In genomic region chr10:114498413-114499111, GRCh38 we compare ENCODE assay signal across 9 cellular contexts.
DNase-seq lines count a peak whose midpoint lies in the region; ATAC-seq and TF ChIP-seq lines count a peak whose summit lies in the region.
"Had no signal": no experiment of that assay in that cellular context is flagged by ENCODE, and none has a peak within 500 bp of the region (broad histone marks: within the 10 kb centered on the region; RNA-seq: fewer than 3 reads in every experiment).

No MANE protein-coding gene starts in this region.

- ATAC-seq in GM18867 (IDR thresholded peaks at IDR 0.05; ENCODE audit: unreplicated experiment) (peak; percentile 72), GM21825 (IDR thresholded peaks at IDR 0.05; ENCODE audit: unreplicated experiment) (peak; percentile 55), natural killer cell (peak; percentile 37 to 56 (median 51))

- no peak for TF ChIP-seq CTCF in NB4 (IDR thresholded peaks at IDR 0.05; ENCODE audit: low read depth, low read length)
- TF ChIP-seq CTCF in natural killer cell (IDR thresholded peaks at IDR 0.05): no peak
- no peak for TF ChIP-seq CTCF in right atrium auricular region (IDR thresholded peaks at IDR 0.05)

- no peaks in the 10 kb centered on the region for H3K27me3 ChIP-seq in right atrium auricular region
- H3K27me3 ChIP-seq: testis had no signal

- DNase-seq in NB4 (ENCODE audit: low read depth) (peak; percentile 34), natural killer cell (no peak), SW480 (ENCODE audit: low spot score) (no peak), right atrium auricular region (ENCODE audit: low spot score) (no peak), NCI-H2196 (lab: John Stamatoyannopoulos, UW; ENCODE audit: unreplicated experiment) (no peak), GM19238 (ENCODE audit: insufficient read length, low spot score) (no peak)
- DNase-seq: testis had no signal

- peaks cover 46 to 64% of the 10 kb centered on the region in 2 donors for H3K4me1 Mint-ChIP-seq in natural killer cell

- H3K27ac ChIP-seq in right atrium auricular region: no peak overlapping the region
- H3K27ac ChIP-seq: testis had no signal

- H3K4me1 ChIP-seq in right atrium auricular region: peaks cover 0 to 29% of the 10 kb centered on the region in 2 donors

- H3K27me3 Mint-ChIP-seq in natural killer cell (ENCODE audit: low read depth in 2 of 2): no peaks in the 10 kb centered on the region

- peak overlapping the region; percentile 68 to 82 for H3K27ac Mint-ChIP-seq in natural killer cell

- peaks cover 21% of the 10 kb centered on the region for H3K36me3 ChIP-seq in right atrium auricular region

- no peaks in the 10 kb centered on the region for H3K9me3 ChIP-seq in right atrium auricular region
- H3K9me3 ChIP-seq: testis had no signal

- no peaks in the 10 kb centered on the region for H3K9me3 Mint-ChIP-seq in natural killer cell

- intact Hi-C loops in natural killer cell (cut with micrococcal nuclease): loop anchor here (10.0 kb wide), 1 partner anchor 46 kb away; no protein-coding TSS in a partner anchor

- no peaks in the 10 kb centered on the region for H3K36me3 Mint-ChIP-seq in natural killer cell

- TF ChIP-seq POLR2A in NB4 (IDR thresholded peaks at IDR 0.05; ENCODE audit: extremely low read depth, insufficient read length): no peak

- H3K4me3 ChIP-seq in NB4 (ENCODE audit: low read depth, low read length) (no peak overlapping the region), right atrium auricular region (no peak overlapping the region)
- H3K4me3 ChIP-seq: testis had no signal

- H3K4me3 Mint-ChIP-seq in natural killer cell: no peak overlapping the region
